Comparison of ENCODE assay signal across 8 cellular contexts in genomic region chr12:104381721-104382480, GRCh38.
DNase-seq lines count a peak whose midpoint lies in the region; ATAC-seq, FAIRE-seq and TF ChIP-seq lines count a peak whose summit lies in the region.

No MANE protein-coding gene starts in this region.

- H4K5ac ChIP-seq in H1 (ENCODE audit: insufficient read length, low read depth, low read length) = no peak overlapping the region

- 39% methylated on average over 18 of the region's 18 CpGs; no CpG with 5 or more reads in 1 of the 2 experiments for WGBS in H1 (ENCODE audit: extremely low coverage in 1 of 2, insufficient coverage in 1 of 2, insufficient read length in 1 of 2, insufficient replicate concordance in 2 of 2, low coverage in 1 of 2, low lambda C conversion rate in 2 of 2, missing lambda C conversion rate in 1 of 2), 2 experiments

- TF ChIP-seq CTCF in GM10266 (IDR thresholded peaks at IDR 0.05; ENCODE audit: control insufficient read depth, insufficient read depth, low read depth, missing control alignments) (peak; percentile 86), H1 (IDR thresholded peaks at IDR 0.05; ENCODE audit: control extremely low read depth in 1 of 3, insufficient read depth in 1 of 3, low read depth in 1 of 3, low read length in 3 of 3) (peak; percentile 68 to 92 (median 92)), mesothelial cell of epicardium (IDR thresholded peaks at IDR 0.05; ENCODE audit: unreplicated experiment) (peak; percentile 92)

- no peak overlapping the region for H3K56ac ChIP-seq in H1 (replicated peaks; ENCODE audit: insufficient read length, low read depth, low read length)

- TF ChIP-seq POLR2A in H1 (IDR thresholded peaks at IDR 0.05; ENCODE audit: control extremely low read depth in 1 of 2, low read depth in 2 of 2, low read length in 2 of 2) = no peak

- 0 out of 2 replicates have a peak overlapping the region, but pooled peaks have one; percentile 6 for H2BK12ac ChIP-seq in H1 (ENCODE audit: low read depth, low read length)

- no peak overlapping the region for H2BK15ac ChIP-seq in H1 (ENCODE audit: low read length)

- H3K4me3 Mint-ChIP-seq in mesothelial cell of epicardium = no peak overlapping the region

- H3K36me3 ChIP-seq in H1 (ENCODE audit: control insufficient read depth in 2 of 4, insufficient read depth in 4 of 4, low read length in 3 of 4) = no peaks in the 10 kb centered on the region

- ATAC-seq in GM21528 (IDR thresholded peaks at IDR 0.05; ENCODE audit: low FRiP score, unreplicated experiment) = no peak

- no peak for FAIRE-seq in H1 (lab: Jason Lieb, UNC)

- no peaks in the 10 kb centered on the region for H3K36me3 Mint-ChIP-seq in mesothelial cell of epicardium

- peak in 1 of 2 experiments; percentile 18; a peak in 1 of 3 replicates for TF ChIP-seq EP300 in H1 (IDR thresholded peaks at IDR 0.05; ENCODE audit: borderline replicate concordance in 1 of 2, low read depth in 2 of 2, low read length in 2 of 2)

- no peak overlapping the region for H2BK5ac ChIP-seq in H1 (ENCODE audit: low read depth, low read length)

- no peak overlapping the region for H3K18ac ChIP-seq in H1 (ENCODE audit: extremely low read depth, low read length)

- peak overlapping the region; percentile 77; the same call in 1 of the 2 replicates for H2AFZ ChIP-seq in H1 (ENCODE audit: low read length)

- H3K27ac Mint-ChIP-seq in mesothelial cell of epicardium = no peak overlapping the region

- POLR2A ChIA-PET in H1 (lab: Charles Lee; ENCODE audit: partially characterized antibody) = interaction anchor here (0.6 to 1.3 kb wide), 6 partner anchors 64 to 725 kb away, joined by 3 to 4 read pairs (median 3); partner anchors contain the start of genes CHST11 and WASHC4

- no peak overlapping the region for H3K27ac ChIP-seq in H1 (ENCODE audit: low read depth, low read length)

- DNase-seq in GM10266 (ENCODE audit: extremely low spot score) = peak; percentile 78
- peak; percentile 90 for DNase-seq in HT-29 (ENCODE audit: low spot score)
- DNase-seq in NK-92 (lab: John Stamatoyannopoulos, UW; ENCODE audit: unreplicated experiment) = peak; percentile 5
- peak; percentile 92 for DNase-seq in activated CD8-positive, alpha-beta memory T cell treated with anti-CD3 and anti-CD28 coated beads for 24 hours
- DNase-seq in H1 (ENCODE audit: low read depth in 1 of 2, low spot score in 2 of 2) = peak; percentile 71 to 93
- peak; percentile 67 to 84 for DNase-seq in mesothelial cell of epicardium (ENCODE audit: low spot score in 2 of 2, unreplicated experiment in 2 of 2)
- peak; percentile 61 to 69 for DNase-seq in stimulated activated CD8-positive, alpha-beta memory T cell treated with anti-CD3 and anti-CD28 coated beads, Interleukin-2, amount 100 ng/mL, for 1 hour (ENCODE audit: low read depth in 2 of 2)

- H3K79me1 ChIP-seq in H1 (ENCODE audit: low read depth, low read length) = no peaks in the 10 kb centered on the region

- H3K4ac ChIP-seq in H1 (replicated peaks; ENCODE audit: insufficient read length, low read depth, low read length) = no peak overlapping the region

- peak; percentile 98 to 99 for TF ChIP-seq RAD21 in H1 (IDR thresholded peaks at IDR 0.05 in 1 of 2, conservative IDR thresholded peaks at IDR 0.05 in 1 of 2; ENCODE audit: low read depth in 2 of 2, low read length in 2 of 2)

- H3K4me1 Mint-ChIP-seq in mesothelial cell of epicardium = no peaks in the 10 kb centered on the region

- no peak overlapping the region for H3K9ac ChIP-seq in H1 (replicated peaks in 1 of 4; ENCODE audit: extremely low read depth in 1 of 4, low read depth in 3 of 4, low read length in 3 of 4)

- no peaks in the 10 kb centered on the region for H3K9me3 Mint-ChIP-seq in mesothelial cell of epicardium

- H2BK20ac ChIP-seq in H1 (ENCODE audit: low read length) = no peak overlapping the region

- H3K4me2 ChIP-seq in H1 (ENCODE audit: insufficient read depth in 1 of 2, low read depth in 2 of 2, low read length in 2 of 2) = peak overlapping the region in 1 of 2 experiments; percentile 56; a peak in 3 of 4 replicates

- no peaks in the 10 kb centered on the region for H3K9me3 ChIP-seq in H1 (ENCODE audit: insufficient read depth in 2 of 2, low read depth in 1 of 2, low read length in 1 of 2)

- CTCF ChIA-PET in H1 (lab: Charles Lee; ENCODE audit: partially characterized antibody) = interaction anchor here (0.6 to 3.5 kb wide), 93 partner anchors 9 to 720 kb away, joined by 3 to 20 read pairs (median 4); partner anchors contain the start of genes CHST11 and EID3

- H3K23me2 ChIP-seq in H1 (ENCODE audit: low read depth, low read length) = peaks cover 3% of the 10 kb centered on the region; the same call in 1 of the 2 replicates

- no peaks in the 10 kb centered on the region for H4K20me1 ChIP-seq in H1 (replicated peaks in 1 of 2; ENCODE audit: control insufficient read depth in 1 of 2, insufficient read depth in 2 of 2, low read length in 2 of 2)

- no peak overlapping the region for H3K23ac ChIP-seq in H1 (ENCODE audit: insufficient read length)

- no peak overlapping the region for H4K91ac ChIP-seq in H1 (replicated peaks; ENCODE audit: insufficient read length, low read length)

- H3K27me3 ChIP-seq in H1 (replicated peaks in 1 of 4; ENCODE audit: control insufficient read depth in 3 of 4, extremely low read depth in 1 of 4, insufficient read depth in 3 of 4, low read length in 3 of 4) = no peaks in the 10 kb centered on the region

- 0 out of 2 replicates have a peak overlapping the region, but pooled peaks have one; percentile 35 for H4K8ac ChIP-seq in H1 (ENCODE audit: extremely low read depth, insufficient read depth, low read length)

- H3K79me2 ChIP-seq in H1 (ENCODE audit: control insufficient read depth in 1 of 2, insufficient read depth in 2 of 2, low read length in 2 of 2) = no peaks in the 10 kb centered on the region

- H2AK5ac ChIP-seq in H1 (ENCODE audit: low read depth, low read length) = no peak overlapping the region

- H3K27me3 Mint-ChIP-seq in mesothelial cell of epicardium (ENCODE audit: low read depth) = peaks cover 14% of the 10 kb centered on the region

- 0 out of 8 replicates have a peak overlapping the region, but pooled peaks of 1 of the 4 experiments have one; percentile 28 for H3K4me3 ChIP-seq in H1 (ENCODE audit: extremely low read depth in 1 of 4, insufficient read depth in 2 of 4, low read depth in 3 of 4, low read length in 4 of 4)

- no peak overlapping the region for H3K14ac ChIP-seq in H1 (ENCODE audit: insufficient read length)

- H3K4me1 ChIP-seq in H1 (replicated peaks in 1 of 4; ENCODE audit: control insufficient read depth in 3 of 4, insufficient read depth in 4 of 4, low read length in 3 of 4) = peaks cover 0 to 4% (median 3%) of the 10 kb centered on the region in 4 experiments; a peak in 4 of 7 replicates

- H2BK120ac ChIP-seq in H1 (replicated peaks; ENCODE audit: low read depth, low read length) = no peak overlapping the region

TF ChIP-seq in H1, 55 proteins besides CTCF, POLR2A, EP300 and RAD21 (continues in another document):
- TF ChIP-seq BCL11A (IDR thresholded peaks at IDR 0.05; ENCODE audit: low read depth in 2 of 2, low read length in 2 of 2) (no peak), HDAC2 (IDR thresholded peaks at IDR 0.05; ENCODE audit: borderline replicate concordance in 1 of 2, low read depth in 2 of 2, low read length in 2 of 2) (peak in 1 of 2 experiments; percentile 20; a peak in 1 of 4 replicates), KDM4A (IDR thresholded peaks at IDR 0.05; ENCODE audit: low read depth, low read length, severe bottlenecking) (no peak), ASH2L (IDR thresholded peaks at IDR 0.05; ENCODE audit: low read length) (no peak)

Comparison
In these comparisons a context has a peak if more than half of its experiments do, and no peak if none do; other contexts are left out.
1. DNase-seq: peak in every context shown above with its lines; median percentile 92 in activated CD8-positive, alpha-beta memory T cell treated with anti-CD3 and anti-CD28 coated beads for 24 hours; 90 in HT-29; 82 in H1; 78 in GM10266; 76 in mesothelial cell of epicardium; 65 in stimulated activated CD8-positive, alpha-beta memory T cell treated with anti-CD3 and anti-CD28 coated beads, Interleukin-2, amount 100 ng/mL, for 1 hour; 5 in NK-92.